11 cellular contexts compared by ENCODE assay signal in the genomic region with DNA sequence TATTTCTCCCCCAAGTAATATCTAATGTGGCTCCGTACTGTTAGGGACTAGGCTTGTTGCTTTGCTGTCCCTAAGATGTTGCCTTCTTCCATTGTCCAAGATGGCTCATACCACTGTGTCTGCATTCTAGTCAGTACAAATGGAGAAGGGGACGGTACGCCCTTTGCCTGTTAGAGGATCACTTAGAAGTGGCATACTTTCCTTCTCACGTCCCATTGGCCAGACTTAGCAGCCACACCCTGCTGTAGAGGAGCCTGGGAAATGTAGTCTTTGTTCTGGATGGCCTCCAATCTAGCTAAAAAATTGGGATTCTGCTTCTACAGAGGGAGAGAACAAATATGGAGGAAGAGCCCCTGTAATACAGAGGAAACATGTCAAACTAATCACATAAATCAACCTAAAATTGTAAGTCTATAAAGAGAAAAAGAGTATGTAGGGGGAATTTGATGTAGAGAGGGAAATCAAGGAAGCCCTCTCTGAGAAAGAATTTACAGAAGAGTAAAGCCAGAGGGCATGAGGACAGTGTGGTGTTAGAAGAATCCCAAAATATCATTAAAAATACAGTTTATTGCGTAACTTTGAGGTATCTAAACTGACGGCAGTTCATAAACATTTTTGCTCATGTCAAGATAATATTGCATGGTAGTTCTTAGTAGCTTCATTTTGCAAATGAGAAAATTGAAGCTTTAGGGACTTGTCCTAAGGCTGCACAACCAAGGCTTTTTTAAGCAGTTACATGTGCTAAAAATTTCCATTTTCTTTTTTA. TPM values are rescaled to one million over a fixed set of nuclear protein-coding genes. Genes with fewer than 3 reads are reported as not detected.
DNase-seq lines count a peak whose midpoint lies in the region; ATAC-seq and TF ChIP-seq lines count a peak whose summit lies in the region.
"Had no signal": no experiment of that assay in that cellular context is flagged by ENCODE, and none has a peak within 500 bp of the region (broad histone marks: within the 10 kb centered on the region; RNA-seq: fewer than 3 reads in every experiment).

No MANE protein-coding gene starts in this region.

- 63 to 70% (median 67%) methylated on average over 6 of the region's 6 CpGs for WGBS in heart left ventricle, 4 donors

- peak; percentile 61 for ATAC-seq in GM18502 (IDR thresholded peaks at IDR 0.05; ENCODE audit: poor library complexity, unreplicated experiment)
- peak; percentile 51 to 91 (median 78) for ATAC-seq in heart left ventricle
- no peak for ATAC-seq in GM21367 (IDR thresholded peaks at IDR 0.05; ENCODE audit: unreplicated experiment)
- no peak for ATAC-seq in GM21447 (IDR thresholded peaks at IDR 0.05; ENCODE audit: unreplicated experiment)
- no peak for ATAC-seq in activated CD4-positive, CD25-positive, alpha-beta regulatory T cell treated with anti-CD3 and anti-CD28 coated beads, Interleukin-2, amount 50 U/mL, for 24 hours

- intact Hi-C loops in heart left ventricle (cut with DNase I), result no loop called here

- no peak for TF ChIP-seq CTCF in heart left ventricle (IDR thresholded peaks at IDR 0.05)

- no peak for TF ChIP-seq POLR2A in heart left ventricle (IDR thresholded peaks at IDR 0.05)

- peaks cover 0 to 85% (median 49%) of the 10 kb centered on the region in 9 donors for H3K36me3 ChIP-seq in heart left ventricle

- H3K4me3 ChIP-seq in heart left ventricle, result no peak overlapping the region
- H3K4me3 ChIP-seq: upper lobe of left lung had no signal

- H3K27ac ChIP-seq in heart left ventricle, result no peak overlapping the region
- H3K27ac ChIP-seq: upper lobe of left lung had no signal

- H3K4me1 ChIP-seq in heart left ventricle, result peaks cover 0 to 34% (median 6%) of the 10 kb centered on the region in 12 donors

- no peaks in the 10 kb centered on the region for H3K27me3 ChIP-seq in heart left ventricle
- H3K27me3 ChIP-seq: upper lobe of left lung had no signal

- no peaks in the 10 kb centered on the region for H3K9me3 ChIP-seq in heart left ventricle
- H3K9me3 ChIP-seq: upper lobe of left lung had no signal

- peak; percentile 46 for DNase-seq in AG08396 (ENCODE audit: low spot score)
- peak; percentile 29 for DNase-seq in RKO (ENCODE audit: low spot score)
- DNase-seq in heart left ventricle, result no peak
- DNase-seq in activated CD8-positive, alpha-beta memory T cell treated with anti-CD3 and anti-CD28 coated beads for 24 hours, result no peak
- DNase-seq: aorta, NCI-H146, upper lobe of left lung had no signal

RNA-seq across cellular contexts. Expression of gene PRIMPOL, which starts 15.1 kb away (rescaled TPM):
- 10 to 100 TPM in 7 of 9 donors, 1 to 10 TPM in 2; 5.4 to 12.4 (median 10.6) TPM for total RNA-seq in heart left ventricle
- 10 to 100 TPM in 1 of 2 donors, 1 to 10 TPM in 1; 5.2 to 24.8 TPM for polyA plus RNA-seq in heart left ventricle

RNA-seq across cellular contexts. Expression of gene CASP3, which starts 15.4 kb away (rescaled TPM):
- total RNA-seq in heart left ventricle, result 10 to 100 TPM in 7 of 9 donors, 1 to 10 TPM in 2; 7.3 to 32.0 (median 15.8) TPM
- 10 to 100 TPM in 1 of 2 donors, 1 to 10 TPM in 1; 7.8 to 20.4 TPM for polyA plus RNA-seq in heart left ventricle

Comparison
In these comparisons a context has a peak if more than half of its experiments do, and no peak if none do; other contexts are left out.
1. DNase-seq: peak in AG08396 (single experiment) and RKO (single experiment); none in heart left ventricle (0 of 5) and activated CD8-positive, alpha-beta memory T cell treated with anti-CD3 and anti-CD28 coated beads for 24 hours (single experiment).
2. ATAC-seq: peak in GM18502 (single experiment) and heart left ventricle (4 of 4); none in GM21367 (single experiment), GM21447 (single experiment) and activated CD4-positive, CD25-positive, alpha-beta regulatory T cell treated with anti-CD3 and anti-CD28 coated beads, Interleukin-2, amount 50 U/mL, for 24 hours (0 of 2).